In the genomic region with DNA sequence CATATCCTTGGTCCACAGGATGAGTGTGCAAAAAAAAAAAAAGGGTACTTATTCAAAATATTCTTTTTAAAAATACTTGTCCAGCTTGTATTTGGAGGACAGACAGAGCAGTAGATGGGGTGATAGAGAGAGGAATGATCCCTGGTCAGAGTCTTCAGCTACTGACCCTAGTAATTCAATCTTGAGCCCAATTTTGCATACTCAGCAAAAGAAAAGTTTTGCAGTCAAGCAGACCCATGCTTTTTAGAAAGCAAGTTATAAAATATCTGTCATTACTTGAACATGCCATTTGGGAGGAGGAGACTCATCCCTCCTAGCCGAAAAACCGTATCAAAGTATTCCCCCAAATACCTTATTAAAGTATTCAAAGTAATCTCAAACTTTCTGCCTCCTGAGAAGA, we compare ENCODE assay signal across 1 cellular context.
TF ChIP-seq lines count a peak whose summit lies in the region.

No MANE protein-coding gene starts in this region.

TF ChIP-seq in K562, 482 proteins besides CTCF, POLR2A, EP300 and RAD21 (continued from another document):
- TF ChIP-seq, protein P1, sequence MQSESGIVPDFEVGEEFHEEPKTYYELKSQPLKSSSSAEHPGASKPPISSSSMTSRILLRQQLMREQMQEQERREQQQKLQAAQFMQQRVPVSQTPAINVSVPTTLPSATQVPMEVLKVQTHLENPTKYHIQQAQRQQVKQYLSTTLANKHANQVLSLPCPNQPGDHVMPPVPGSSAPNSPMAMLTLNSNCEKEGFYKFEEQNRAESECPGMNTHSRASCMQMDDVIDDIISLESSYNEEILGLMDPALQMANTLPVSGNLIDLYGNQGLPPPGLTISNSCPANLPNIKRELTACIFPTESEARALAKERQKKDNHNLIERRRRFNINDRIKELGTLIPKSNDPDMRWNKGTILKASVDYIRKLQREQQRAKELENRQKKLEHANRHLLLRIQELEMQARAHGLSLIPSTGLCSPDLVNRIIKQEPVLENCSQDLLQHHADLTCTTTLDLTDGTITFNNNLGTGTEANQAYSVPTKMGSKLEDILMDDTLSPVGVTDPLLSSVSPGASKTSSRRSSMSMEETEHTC (IDR thresholded peaks at IDR 0.05) = no peak
- TF ChIP-seq ZNF140 (CRISPR knock-in tag; IDR thresholded peaks at IDR 0.05) (no peak), HNRNPLL (IDR thresholded peaks at IDR 0.05; ENCODE audit: low read depth, low read length, poor library complexity, severe bottlenecking) (no peak), RHOXF2B (CRISPR knock-in tag; conservative IDR thresholded peaks at IDR 0.05) (no peak), PTBP1 (IDR thresholded peaks at IDR 0.05; ENCODE audit: low read depth, low read length) (no peak), JUNB (CRISPR knock-in tag; conservative IDR thresholded peaks at IDR 0.05) (no peak)
TF ChIP-seq in K562: peak in this region for 5.
